Comparison of ENCODE assay signal across 19 cellular contexts in the genomic region with DNA sequence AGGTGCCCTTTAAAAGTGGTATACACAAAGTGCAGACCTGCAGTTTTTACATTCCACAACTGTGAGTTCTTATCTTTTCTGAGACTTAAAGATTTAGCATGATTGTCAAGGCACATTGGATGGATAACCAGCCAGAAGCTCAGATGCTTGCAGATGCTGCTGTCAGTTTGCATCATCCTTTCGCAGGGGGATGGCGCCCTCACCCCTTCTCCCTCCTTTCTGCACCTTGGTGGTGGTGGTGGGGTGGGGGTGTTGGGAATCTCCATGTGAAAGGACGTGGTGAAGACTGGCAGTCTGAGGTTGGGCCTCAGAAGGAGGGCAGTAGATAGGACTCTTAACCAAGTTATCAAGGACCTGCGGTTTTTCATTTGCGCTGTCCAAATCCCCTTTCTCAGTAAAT.
A peak's percentile ranks its signal among the peaks of the same experiment; 100 is the strongest.
DNase-seq lines count a peak whose midpoint lies in the region; TF ChIP-seq lines count a peak whose summit lies in the region.
"Had no signal": no experiment of that assay in that cellular context is flagged by ENCODE, and none has a peak within 500 bp of the region (broad histone marks: within the 10 kb centered on the region; RNA-seq: fewer than 3 reads in every experiment).

No MANE protein-coding gene starts in this region.

- H3K9me3 ChIP-seq in endodermal cell (ENCODE audit: control insufficient read depth, low read length): no peaks in the 10 kb centered on the region
- no peaks in the 10 kb centered on the region for H3K9me3 ChIP-seq in neural progenitor cell (ENCODE audit: low read depth)
- no peaks in the 10 kb centered on the region for H3K9me3 ChIP-seq in HAP-1

- H3K36me3 Mint-ChIP-seq in endodermal cell (ENCODE audit: low read depth): no peaks in the 10 kb centered on the region
- H3K36me3 Mint-ChIP-seq in neural progenitor cell: no peaks in the 10 kb centered on the region
- H3K36me3 Mint-ChIP-seq: CD8-positive, alpha-beta T cell had no signal

- peak; percentile 37 for DNase-seq in DMS 273 (lab: John Stamatoyannopoulos, UW; ENCODE audit: unreplicated experiment)
- no peak for DNase-seq in DMS 273 treated with DMSO at 0.1 percent for 48 hours (lab: John Stamatoyannopoulos, UW)
- peak; percentile 13 for DNase-seq in OCI-M1 (lab: John Stamatoyannopoulos, UW)
- DNase-seq in endodermal cell: peak; percentile 82
- DNase-seq in neural progenitor cell (ENCODE audit: low spot score): peak; percentile 8
- DNase-seq in DMS53 (lab: John Stamatoyannopoulos, UW): no peak
- DNase-seq in NCI-H446 treated with DMSO at 0.1 percent for 48 hours (lab: John Stamatoyannopoulos, UW): no peak
- no peak for DNase-seq in HAP-1 (ENCODE audit: low spot score in 2 of 2)
- DNase-seq: AML-193; C1 segment of cervical spinal cord; CD8-positive, alpha-beta T cell; GF-D8; NCI-H1417 treated with DMSO at 0.1 percent for 48 hours; NCI-H187; NCI-H510A treated with DMSO at 0.1 percent for 48 hours; NCI-H748 treated with DMSO at 0.1 percent for 48 hours had no signal

- no peaks in the 10 kb centered on the region for H3K9me3 Mint-ChIP-seq in endodermal cell
- H3K9me3 Mint-ChIP-seq in neural progenitor cell: no peaks in the 10 kb centered on the region
- H3K9me3 Mint-ChIP-seq: CD8-positive, alpha-beta T cell had no signal

- in situ Hi-C loops in HAP-1 (cut with MboI; ENCODE audit: low sequenced_read_pairs): no loop called here

- no peaks in the 10 kb centered on the region for H3F3A ChIP-seq in neural progenitor cell (ENCODE audit: low read depth)

- 40 to 70% methylated on average over 1 to 3 of the region's 5 CpGs for WGBS in endodermal cell (ENCODE audit: insufficient coverage in 1 of 2, insufficient read length in 1 of 2), 2 experiments

- H4K20me1 ChIP-seq in neural progenitor cell (ENCODE audit: low read depth): no peaks in the 10 kb centered on the region

- H3K27me3 ChIP-seq in endodermal cell (ENCODE audit: control insufficient read depth, insufficient read depth, low read length, poor library complexity, severe bottlenecking) (peaks cover 28% of the 10 kb centered on the region), neural progenitor cell (no peaks in the 10 kb centered on the region), HAP-1 (ENCODE audit: low read depth) (no peaks in the 10 kb centered on the region)

- H3K79me2 ChIP-seq in neural progenitor cell (ENCODE audit: low read depth): no peaks in the 10 kb centered on the region

- peak; percentile 18 for TF ChIP-seq CTCF in endodermal cell (conservative IDR thresholded peaks at IDR 0.05)
- TF ChIP-seq CTCF in neural progenitor cell (IDR thresholded peaks at IDR 0.05): no peak

- H3K27me3 Mint-ChIP-seq in endodermal cell (ENCODE audit: insufficient read depth): peaks cover 30% of the 10 kb centered on the region
- no peaks in the 10 kb centered on the region for H3K27me3 Mint-ChIP-seq in neural progenitor cell (ENCODE audit: insufficient read depth, low read depth)

- no peak overlapping the region for H3K4me3 ChIP-seq in endodermal cell (ENCODE audit: low read length)
- no peak overlapping the region for H3K4me3 ChIP-seq in neural progenitor cell
- no peak overlapping the region for H3K4me3 ChIP-seq in HAP-1

- no peak overlapping the region for H3K4me3 Mint-ChIP-seq in endodermal cell
- H3K4me3 Mint-ChIP-seq in neural progenitor cell: no peak overlapping the region
- H3K4me3 Mint-ChIP-seq: CD8-positive, alpha-beta T cell; T-helper 1 cell treated with Interleukin-12 subunit alpha and Interleukin-12 subunit beta and Interleukin-4 antibody, amounts not matched to agents 30 μg/mL and 1 μg/mL, for 36 hours had no signal

- H3K27ac Mint-ChIP-seq in endodermal cell: no peak overlapping the region
- H3K27ac Mint-ChIP-seq in neural progenitor cell: no peak overlapping the region
- H3K27ac Mint-ChIP-seq: CD8-positive, alpha-beta T cell; T-helper 1 cell treated with Interleukin-12 subunit alpha and Interleukin-12 subunit beta and Interleukin-4 antibody, amounts not matched to agents 30 μg/mL and 1 μg/mL, for 36 hours had no signal

- H3K4me1 Mint-ChIP-seq in endodermal cell (peaks cover 26% of the 10 kb centered on the region), neural progenitor cell (peaks cover 28% of the 10 kb centered on the region)

- H3K36me3 ChIP-seq in endodermal cell (ENCODE audit: control insufficient read depth, insufficient read depth, low read length) (no peaks in the 10 kb centered on the region), neural progenitor cell (no peaks in the 10 kb centered on the region), HAP-1 (replicated peaks) (no peaks in the 10 kb centered on the region)

- H3K27ac ChIP-seq in endodermal cell (ENCODE audit: low read depth, low read length) (no peak overlapping the region), neural progenitor cell (no peak overlapping the region)
- H3K27ac ChIP-seq: 22Rv1, KMS-11 had no signal

- H3K4me1 ChIP-seq in endodermal cell (ENCODE audit: control insufficient read depth, insufficient read depth, low read length) (peaks cover 6% of the 10 kb centered on the region), neural progenitor cell (peaks cover 4% of the 10 kb centered on the region), HAP-1 (no peaks in the 10 kb centered on the region)

- H3K4me2 ChIP-seq in neural progenitor cell: no peak overlapping the region
- H3K4me2 ChIP-seq: KMS-11 had no signal

- H3K9ac ChIP-seq in endodermal cell (ENCODE audit: extremely low read depth, low read length, poor library complexity, severe bottlenecking): no peak overlapping the region
- H3K9ac ChIP-seq in neural progenitor cell: no peak overlapping the region
- H3K9ac ChIP-seq: KMS-11 had no signal

- no peak overlapping the region for H2AFZ ChIP-seq in neural progenitor cell (replicated peaks)

Comparison
In these comparisons a context has a peak if more than half of its experiments do, and no peak if none do; other contexts are left out.
1. DNase-seq: peak in DMS 273 (single experiment), OCI-M1 (single experiment), endodermal cell (single experiment) and neural progenitor cell (single experiment); none in DMS 273 treated with DMSO at 0.1 percent for 48 hours (single experiment), DMS53 (single experiment), NCI-H446 treated with DMSO at 0.1 percent for 48 hours (single experiment) and HAP-1 (0 of 2).